Comparison of ENCODE assay signal across 8 cellular contexts in the genomic region with DNA sequence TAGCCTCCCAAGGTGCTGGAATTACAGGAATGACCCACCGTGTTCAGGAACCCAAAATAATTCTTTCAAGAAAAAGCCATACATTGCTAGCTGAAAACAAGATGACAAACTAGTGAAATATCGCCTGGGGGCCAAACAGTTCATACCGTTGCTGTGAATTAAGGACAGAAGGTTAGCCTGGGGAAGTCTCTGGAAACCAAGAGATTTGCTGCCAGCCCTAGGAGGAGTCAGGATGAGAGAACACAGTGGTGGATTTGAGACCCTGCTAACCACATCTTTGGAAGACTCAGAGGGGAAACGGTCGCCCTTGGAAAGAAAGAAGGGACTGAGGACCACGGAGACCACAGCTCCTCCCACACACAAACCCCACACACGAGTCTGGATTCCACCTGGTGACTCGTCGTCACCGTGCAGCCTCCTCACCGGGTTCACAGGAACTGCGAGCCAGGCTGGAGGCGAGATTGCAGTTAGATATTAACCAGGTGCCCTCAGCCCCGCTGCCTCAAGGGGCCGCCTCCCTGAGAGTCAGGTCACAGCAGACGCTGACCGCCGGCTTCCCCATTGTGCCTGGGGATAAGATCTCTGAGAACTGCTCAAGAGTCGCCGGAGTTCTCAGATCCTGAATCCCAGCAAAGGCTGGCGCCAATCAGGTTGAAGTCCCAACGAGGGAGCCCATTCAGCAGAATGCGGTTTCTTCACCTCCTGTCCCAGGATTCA. TPM values are rescaled to one million over a fixed set of nuclear protein-coding genes. Genes with fewer than 3 reads are reported as not detected.
DNase-seq lines count a peak whose midpoint lies in the region; ATAC-seq and TF ChIP-seq lines count a peak whose summit lies in the region.
"Not testable (repeated sequence)": the region's sequence is repeated elsewhere in the genome, so short reads cannot be mapped to it uniquely, and the experiment has no call there.

No MANE protein-coding gene starts in this region.

- H3K9me2 ChIP-seq in SK-N-SH = not testable (repeated sequence)

- peak overlapping the region; percentile 72 for H3K9ac ChIP-seq in SK-N-SH

- peak in 1 of 2 donors; percentile 28 for TF ChIP-seq POLR2A in adrenal gland (IDR thresholded peaks at IDR 0.05)
- not testable (repeated sequence) for TF ChIP-seq POLR2A in stomach (IDR thresholded peaks at IDR 0.05)

- H3K79me2 ChIP-seq in SK-N-SH (ENCODE audit: insufficient read depth) = not testable (repeated sequence)

- CTCF ChIA-PET in SK-N-SH (lab: Yijun Ruan, JAX) = not testable (repeated sequence)

- peak overlapping the region; percentile 87 for H2AFZ ChIP-seq in SK-N-SH (ENCODE audit: low read depth)

- H3K4me3 ChIP-seq in SK-N-SH (ENCODE audit: low read depth in 2 of 2, low read length in 1 of 2) (peak overlapping the region; percentile 65 to 92), adrenal gland (peak overlapping the region in 3 of 4 donors; percentile 32 to 91 (median 69)), cardiac muscle cell (peak overlapping the region; percentile 54), stomach (peak overlapping the region; percentile 61 to 93 (median 80))

- H3K9me3 Mint-ChIP-seq in nephron progenitor cell = peaks cover 66% of the 10 kb centered on the region

- TF ChIP-seq RAD21 in SK-N-SH (IDR thresholded peaks at IDR 0.05; ENCODE audit: low read length) = not testable (repeated sequence)

- H3K36me3 ChIP-seq in SK-N-SH (replicated peaks in 1 of 2; ENCODE audit: control insufficient read depth in 1 of 2, insufficient read depth in 2 of 2, low read length in 1 of 2); adrenal gland (replicated peaks in 1 of 2); cardiac muscle cell; stomach: not testable (repeated sequence)

- peak; percentile 32 for ATAC-seq in GM21717 (IDR thresholded peaks at IDR 0.05; ENCODE audit: unreplicated experiment)

- not testable (repeated sequence) for H3K4me1 ChIP-seq in SK-N-SH (ENCODE audit: control insufficient read depth in 1 of 2, insufficient read depth in 2 of 2, low read depth in 1 of 2, low read length in 1 of 2); adrenal gland (replicated peaks in 1 of 2); cardiac muscle cell (ENCODE audit: low read depth)
- H3K4me1 ChIP-seq in stomach = peaks cover 5 to 11% (median 9%) of the 10 kb centered on the region in 4 donors

- not testable (repeated sequence) for H3K27me3 ChIP-seq in SK-N-SH (ENCODE audit: insufficient read depth); adrenal gland; cardiac muscle cell; stomach

- DNase-seq in DMS79 treated with DMSO at 0.1 percent for 48 hours (lab: John Stamatoyannopoulos, UW) (peak; percentile 29), HS-5 (ENCODE audit: low read depth) (peak; percentile 0), adrenal gland (peak in 6 of 7 donors; percentile 17 to 58 (median 35)), cardiac muscle cell (ENCODE audit: low read depth in 1 of 2, low spot score in 1 of 2) (peak; percentile 3 to 26), nephron progenitor cell (peak; percentile 36), stomach (peak; percentile 62)
- not testable (repeated sequence) for DNase-seq in SK-N-SH

- POLR2A ChIA-PET in SK-N-SH (lab: Yijun Ruan, JAX) = not testable (repeated sequence)

- WGBS in SK-N-SH (ENCODE audit: low lambda C conversion rate) = 11% methylated on average over 23 of the region's 23 CpGs
- WGBS in adrenal gland, 4 donors = 2 to 5% (median 3%) methylated on average over 12 to 23 of the region's 23 CpGs
- WGBS in stomach, 5 donors = 1 to 11% (median 2%) methylated on average over 6 to 23 of the region's 23 CpGs

- H4K20me1 ChIP-seq in SK-N-SH (ENCODE audit: insufficient read depth) = not testable (repeated sequence)

- H3K27me3 Mint-ChIP-seq in nephron progenitor cell (ENCODE audit: low read depth, poor library complexity) = not testable (repeated sequence)

- not testable (repeated sequence) for H3K9me3 ChIP-seq in SK-N-SH; adrenal gland (replicated peaks in 1 of 3); cardiac muscle cell (ENCODE audit: low read depth); stomach

- H3K27ac Mint-ChIP-seq in nephron progenitor cell = not testable (repeated sequence)

- H3K36me3 Mint-ChIP-seq in nephron progenitor cell (ENCODE audit: low read depth) = peaks cover 38% of the 10 kb centered on the region

- not testable (repeated sequence) for H3F3A ChIP-seq in SK-N-SH (replicated peaks; ENCODE audit: insufficient read depth)

- intact Hi-C loops in adrenal gland (cut with DNase I); stomach (cut with DNase I; ENCODE audit: low total_unique reads): not testable (repeated sequence)

- not testable (repeated sequence) for TF ChIP-seq EP300 in SK-N-SH (IDR thresholded peaks at IDR 0.05; ENCODE audit: borderline replicate concordance in 1 of 2, low read depth in 1 of 2, low read length in 1 of 2); stomach (IDR thresholded peaks at IDR 0.05)

- H3K4me3 Mint-ChIP-seq in nephron progenitor cell = peak overlapping the region; percentile 88

- H3K4me2 ChIP-seq in SK-N-SH = peak overlapping the region; percentile 92

- TF ChIP-seq CTCF in SK-N-SH (IDR thresholded peaks at IDR 0.05); cardiac muscle cell (IDR thresholded peaks at IDR 0.05; ENCODE audit: low read depth, low read length); nephron progenitor cell (IDR thresholded peaks at IDR 0.05); stomach (IDR thresholded peaks at IDR 0.05): not testable (repeated sequence)
- peak in 1 of 6 experiments; percentile 10 for TF ChIP-seq CTCF in adrenal gland (IDR thresholded peaks at IDR 0.05)

- H3K4me1 Mint-ChIP-seq in nephron progenitor cell = not testable (repeated sequence)

- H3K27ac ChIP-seq in SK-N-SH (ENCODE audit: low read depth in 2 of 2, low read length in 1 of 2) (peak overlapping the region; percentile 60 to 64), adrenal gland (peak overlapping the region; percentile 53 to 90 (median 85)), cardiac muscle cell (peak overlapping the region; percentile 82), stomach (peak overlapping the region; percentile 88 to 93 (median 90))

RNA-seq across cellular contexts. Expression of a gene that starts 1.0 kb away (rescaled TPM):
- polyA plus RNA-seq in SK-N-SH (2012; rRNA removed) = 0.99 and 1.5 TPM in 2 replicates
- polyA plus RNA-seq in SK-N-SH (2012; cell fraction: cytosol; rRNA removed) = 1.2 and 1.3 TPM in 2 replicates
- polyA plus RNA-seq in SK-N-SH (2012; cell fraction: nucleus; rRNA removed) = 1.6 and 3.2 TPM in 2 replicates
- total RNA-seq in adrenal gland = 1 to 10 TPM; 1.5 to 5.9 (median 3.5) TPM
- 10 to 100 TPM in 1 of 3 donors, 1 to 10 TPM in 2; 4.0 to 11.1 (median 5.6) TPM for polyA plus RNA-seq in adrenal gland
- 2.3 and 3.9 TPM in 2 replicates for total RNA-seq in cardiac muscle cell
- polyA plus RNA-seq in cardiac muscle cell = 1.8 and 4.1 TPM in 2 replicates
- total RNA-seq in stomach = 1 to 10 TPM in 4 of 5 donors, under 1 TPM in 1; 0.45 to 6.7 (median 2.9) TPM
- polyA plus RNA-seq in stomach = 1 to 10 TPM; 2.2 to 3.5 (median 2.9) TPM

RNA-seq across cellular contexts. Expression of a gene that starts 34.6 kb away (rescaled TPM):
- polyA plus RNA-seq in SK-N-SH (2012; rRNA removed) (0.43 and 0.70 TPM in 2 replicates), adrenal gland (1 to 10 TPM in 1 of 3 donors, under 1 TPM in 2; 0.77 to 2.1 (median 0.88) TPM), cardiac muscle cell (3.4 and 4.1 TPM in 2 replicates), stomach (1 to 10 TPM in 2 of 3 donors, under 1 TPM in 1; 0.31 to 2.0 (median 1.1) TPM)
- 0.50 and 0.62 TPM in 2 replicates for polyA plus RNA-seq in SK-N-SH (2012; cell fraction: cytosol; rRNA removed)
- 0.58 and 0.68 TPM in 2 replicates for polyA plus RNA-seq in SK-N-SH (2012; cell fraction: nucleus; rRNA removed)
- total RNA-seq in adrenal gland (1 to 10 TPM; 1.4 to 7.3 (median 3.8) TPM), cardiac muscle cell (2.7 and 3.6 TPM in 2 replicates), stomach (1 to 10 TPM in 4 of 5 donors, not detected in 1; 2.3 to 7.8 (median 3.0) TPM)

RNA-seq across cellular contexts. Expression of a gene that starts 40.8 kb away (rescaled TPM):
- polyA plus RNA-seq in SK-N-SH (2012; rRNA removed) (0.92 and 1.5 TPM in 2 replicates), adrenal gland (1 to 10 TPM; 2.3 to 8.2 (median 3.7) TPM), cardiac muscle cell (3.8 and 4.1 TPM in 2 replicates), stomach (1 to 10 TPM in 2 of 3 donors, under 1 TPM in 1; 0.31 to 3.7 (median 1.5) TPM)
- 1.4 and 1.5 TPM in 2 replicates for polyA plus RNA-seq in SK-N-SH (2012; cell fraction: cytosol; rRNA removed)
- 1.7 and 3.7 TPM in 2 replicates for polyA plus RNA-seq in SK-N-SH (2012; cell fraction: nucleus; rRNA removed)
- total RNA-seq in adrenal gland (1 to 10 TPM in 7 of 8 donors, under 1 TPM in 1; 0.72 to 4.3 (median 2.9) TPM), cardiac muscle cell (3.0 and 4.1 TPM in 2 replicates), stomach (1 to 10 TPM in 3 of 5 donors, under 1 TPM in 1, not detected in 1; 0.58 to 8.6 (median 3.1) TPM)
